1 cellular context compared by ENCODE assay signal in the genomic region with DNA sequence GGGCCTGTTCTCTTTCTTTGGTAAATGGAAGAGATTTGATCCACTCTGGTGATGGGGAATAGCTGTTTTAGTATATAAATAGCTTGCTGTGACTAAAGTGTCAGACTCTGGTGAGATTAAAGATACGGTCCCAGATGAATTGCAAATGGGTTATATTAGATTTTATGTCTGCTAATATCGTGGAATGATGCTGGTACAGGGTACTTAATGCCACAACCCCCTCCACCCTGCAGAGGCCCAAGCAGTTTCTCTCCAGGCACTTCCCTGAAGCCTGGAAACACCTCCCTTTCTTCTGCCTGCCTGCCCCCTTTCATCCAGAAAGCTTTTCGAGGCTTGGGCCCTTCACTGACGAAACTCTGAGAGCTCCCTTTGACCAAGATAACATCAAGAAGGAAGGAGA.
TF ChIP-seq lines count a peak whose summit lies in the region.

No MANE protein-coding gene starts in this region.

TF ChIP-seq in SK-N-SH, 30 proteins besides CTCF, POLR2A, EP300 and RAD21 (continued from another document):
- TF ChIP-seq FOXJ3 (CRISPR knock-in tag; IDR thresholded peaks at IDR 0.05) (no peak), RCOR1 (IDR thresholded peaks at IDR 0.05; ENCODE audit: low read length) (peak; percentile 89), RFX5 (IDR thresholded peaks at IDR 0.05; ENCODE audit: low read length) (no peak), GATA2 (CRISPR knock-in tag; IDR thresholded peaks at IDR 0.05) (peak; percentile 77), CHD2 (IDR thresholded peaks at IDR 0.05; ENCODE audit: low read length, partially characterized antibody) (peak; percentile 81), ELF1 (IDR thresholded peaks at IDR 0.05) (no peak), FOSL2 (IDR thresholded peaks at IDR 0.05; ENCODE audit: borderline replicate concordance, low read depth) (no peak), GABPA (IDR thresholded peaks at IDR 0.05; ENCODE audit: low read depth) (no peak), RXRA (IDR thresholded peaks at IDR 0.05; ENCODE audit: borderline replicate concordance, low read depth) (no peak)
- TF ChIP-seq, protein P1, sequence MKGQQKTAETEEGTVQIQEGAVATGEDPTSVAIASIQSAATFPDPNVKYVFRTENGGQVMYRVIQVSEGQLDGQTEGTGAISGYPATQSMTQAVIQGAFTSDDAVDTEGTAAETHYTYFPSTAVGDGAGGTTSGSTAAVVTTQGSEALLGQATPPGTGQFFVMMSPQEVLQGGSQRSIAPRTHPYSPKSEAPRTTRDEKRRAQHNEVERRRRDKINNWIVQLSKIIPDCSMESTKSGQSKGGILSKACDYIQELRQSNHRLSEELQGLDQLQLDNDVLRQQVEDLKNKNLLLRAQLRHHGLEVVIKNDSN (IDR thresholded peaks at IDR 0.05; ENCODE audit: borderline replicate concordance, low read depth), result no peak
- TF ChIP-seq, protein P2, sequence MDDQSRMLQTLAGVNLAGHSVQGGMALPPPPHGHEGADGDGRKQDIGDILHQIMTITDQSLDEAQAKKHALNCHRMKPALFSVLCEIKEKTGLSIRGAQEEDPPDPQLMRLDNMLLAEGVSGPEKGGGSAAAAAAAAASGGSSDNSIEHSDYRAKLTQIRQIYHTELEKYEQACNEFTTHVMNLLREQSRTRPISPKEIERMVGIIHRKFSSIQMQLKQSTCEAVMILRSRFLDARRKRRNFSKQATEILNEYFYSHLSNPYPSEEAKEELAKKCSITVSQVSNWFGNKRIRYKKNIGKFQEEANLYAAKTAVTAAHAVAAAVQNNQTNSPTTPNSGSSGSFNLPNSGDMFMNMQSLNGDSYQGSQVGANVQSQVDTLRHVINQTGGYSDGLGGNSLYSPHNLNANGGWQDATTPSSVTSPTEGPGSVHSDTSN (IDR thresholded peaks at IDR 0.05), result peak; percentile 7; the same call in 1 of the 2 replicates
- TF ChIP-seq, protein P3, sequence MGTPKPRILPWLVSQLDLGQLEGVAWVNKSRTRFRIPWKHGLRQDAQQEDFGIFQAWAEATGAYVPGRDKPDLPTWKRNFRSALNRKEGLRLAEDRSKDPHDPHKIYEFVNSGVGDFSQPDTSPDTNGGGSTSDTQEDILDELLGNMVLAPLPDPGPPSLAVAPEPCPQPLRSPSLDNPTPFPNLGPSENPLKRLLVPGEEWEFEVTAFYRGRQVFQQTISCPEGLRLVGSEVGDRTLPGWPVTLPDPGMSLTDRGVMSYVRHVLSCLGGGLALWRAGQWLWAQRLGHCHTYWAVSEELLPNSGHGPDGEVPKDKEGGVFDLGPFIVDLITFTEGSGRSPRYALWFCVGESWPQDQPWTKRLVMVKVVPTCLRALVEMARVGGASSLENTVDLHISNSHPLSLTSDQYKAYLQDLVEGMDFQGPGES (IDR thresholded peaks at IDR 0.05; ENCODE audit: low read depth, low read length), result no peak
- TF ChIP-seq, protein P4, sequence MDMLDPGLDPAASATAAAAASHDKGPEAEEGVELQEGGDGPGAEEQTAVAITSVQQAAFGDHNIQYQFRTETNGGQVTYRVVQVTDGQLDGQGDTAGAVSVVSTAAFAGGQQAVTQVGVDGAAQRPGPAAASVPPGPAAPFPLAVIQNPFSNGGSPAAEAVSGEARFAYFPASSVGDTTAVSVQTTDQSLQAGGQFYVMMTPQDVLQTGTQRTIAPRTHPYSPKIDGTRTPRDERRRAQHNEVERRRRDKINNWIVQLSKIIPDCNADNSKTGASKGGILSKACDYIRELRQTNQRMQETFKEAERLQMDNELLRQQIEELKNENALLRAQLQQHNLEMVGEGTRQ (IDR thresholded peaks at IDR 0.05; ENCODE audit: borderline replicate concordance, low read depth, low read length), result no peak
